Comparison of ENCODE assay signal across 7 cellular contexts in genomic region chr1:151399890-151400235, GRCh38. TPM values are rescaled to one million over a fixed set of nuclear protein-coding genes. Genes with fewer than 3 reads are reported as not detected.
DNase-seq lines count a peak whose midpoint lies in the region; ATAC-seq and FAIRE-seq lines count a peak whose summit lies in the region.

No MANE protein-coding gene starts in this region.

- ATAC-seq in GM18873 (IDR thresholded peaks at IDR 0.05; ENCODE audit: low FRiP score, unreplicated experiment) (peak; percentile 16), GM21367 (IDR thresholded peaks at IDR 0.05; ENCODE audit: unreplicated experiment) (no peak)

- no peaks in the 10 kb centered on the region for H3K9me3 ChIP-seq in small intestine (ENCODE audit: control insufficient read depth, low read depth)

- DNase-seq in LHCN-M2 (ENCODE audit: low read depth) (peak; percentile 19), small intestine (peak; percentile 16), mucosa of gallbladder (ENCODE audit: low spot score) (no peak)

- FAIRE-seq in small intestine (lab: Jason Lieb, UNC), result no peak

- H3K4me3 ChIP-seq in iPS-11a (ENCODE audit: low read depth, low read length) (peak overlapping the region; percentile 99), small intestine (ENCODE audit: low read depth in 1 of 2, low read length in 2 of 2) (peak overlapping the region; percentile 94)

- WGBS in small intestine, 3 donors, result 0% methylated on average over 19 of the region's 19 CpGs

- H3K27ac ChIP-seq in angular gyrus (ENCODE audit: low read depth, low read length), result peak overlapping the region; percentile 92
- H3K27ac ChIP-seq in small intestine (ENCODE audit: low read depth in 1 of 2, low read length in 1 of 2), result peak overlapping the region; percentile 72 to 98

- peaks cover 0 to 14% of the 10 kb centered on the region in 2 donors for H3K4me1 ChIP-seq in small intestine (ENCODE audit: control insufficient read depth in 2 of 2, insufficient read depth in 1 of 2, low read depth in 1 of 2, low read length in 1 of 2)

- no peaks in the 10 kb centered on the region for H3K27me3 ChIP-seq in small intestine (ENCODE audit: control insufficient read depth in 2 of 2, insufficient read depth in 2 of 2, low read length in 2 of 2)

- peaks cover 11 to 13% of the 10 kb centered on the region in 2 donors for H3K36me3 ChIP-seq in small intestine (ENCODE audit: control insufficient read depth in 2 of 2, insufficient read depth in 2 of 2, low read length in 2 of 2)

RNA-seq across cellular contexts. Expression of gene PSMB4, which starts 0.5 kb away (rescaled TPM):
- total RNA-seq in LHCN-M2 (2014; rRNA removed) (238 and 258 TPM in 2 replicates), mucosa of gallbladder (195 TPM)
- 418 TPM for polyA plus RNA-seq in LHCN-M2 (2012)
- polyA plus RNA-seq in small intestine, result 100 to 1,000 TPM; 355 to 434 (median 376) TPM

RNA-seq across cellular contexts. Expression of gene SELENBP1, which starts 27.4 kb away (rescaled TPM):
- 16.2 and 17.9 TPM in 2 replicates for total RNA-seq in LHCN-M2 (2014; rRNA removed)
- polyA plus RNA-seq in LHCN-M2 (2012), result 11.6 TPM
- polyA plus RNA-seq in small intestine, result 100 to 1,000 TPM in 2 of 3 donors, 10 to 100 TPM in 1; 83.7 to 302 (median 175) TPM
- 180 TPM for total RNA-seq in mucosa of gallbladder

RNA-seq across cellular contexts. Expression of gene RFX5, which starts 52.8 kb away (rescaled TPM):
- total RNA-seq in LHCN-M2 (2014; rRNA removed) (62.8 and 73.3 TPM in 2 replicates), mucosa of gallbladder (50.9 TPM)
- 21.4 TPM for polyA plus RNA-seq in LHCN-M2 (2012)
- 10 to 100 TPM; 12.4 to 30.7 (median 21.0) TPM for polyA plus RNA-seq in small intestine

RNA-seq across cellular contexts. Expression of gene POGZ, which starts 59.4 kb away (rescaled TPM):
- total RNA-seq in LHCN-M2 (2014; rRNA removed) (16.4 and 24.6 TPM in 2 replicates), mucosa of gallbladder (108 TPM)
- 17.4 TPM for polyA plus RNA-seq in LHCN-M2 (2012)
- polyA plus RNA-seq in small intestine, result 10 to 100 TPM; 11.1 to 16.3 (median 15.6) TPM
